8 cellular contexts compared by ENCODE assay signal in the genomic region with DNA sequence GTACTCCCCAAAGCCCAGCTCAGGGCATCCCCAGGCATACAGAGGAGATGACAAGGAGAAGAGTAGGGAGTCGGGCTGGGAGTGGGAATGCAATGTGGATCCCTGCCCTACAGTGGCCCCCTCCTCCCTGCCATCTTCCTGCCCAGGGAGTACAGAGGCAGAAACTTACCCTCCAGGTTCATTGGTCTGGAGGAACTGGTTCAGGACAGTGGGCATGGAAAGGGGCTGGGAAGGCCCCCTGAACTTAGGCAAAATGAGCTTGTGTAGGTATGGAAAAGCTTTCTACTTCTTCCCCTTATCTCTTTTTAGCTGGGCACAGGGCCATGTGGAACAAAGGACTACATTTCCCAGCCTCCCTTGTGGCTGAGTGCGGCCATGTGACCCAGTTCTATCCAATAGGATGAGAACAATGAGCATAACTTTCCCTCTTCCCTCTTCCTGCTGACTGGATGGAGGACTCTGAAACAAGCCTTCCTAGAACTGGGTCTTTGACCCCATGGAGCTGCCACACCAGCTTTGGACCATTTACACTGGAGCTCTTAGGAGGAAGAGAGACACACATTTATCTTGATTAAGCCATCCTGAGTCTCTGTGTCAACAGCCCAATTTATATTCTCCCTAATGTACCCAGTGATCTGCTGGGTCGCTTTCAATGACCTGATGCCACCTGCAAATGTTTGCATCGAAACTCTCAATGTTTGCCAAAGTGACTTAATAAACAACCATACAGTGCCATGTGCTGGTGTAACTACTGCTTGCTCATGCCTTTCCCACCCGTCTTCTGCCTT. TPM values are rescaled to one million over a fixed set of nuclear protein-coding genes. Genes with fewer than 3 reads are reported as not detected.
DNase-seq lines count a peak whose midpoint lies in the region; ATAC-seq, FAIRE-seq and TF ChIP-seq lines count a peak whose summit lies in the region.

No MANE protein-coding gene starts in this region.

- H3K4me2 ChIP-seq in MM.1S (ENCODE audit: low read depth, low read length), result no peak overlapping the region; the same call in 1 of the 2 replicates

- H3K27me3 ChIP-seq in MM.1S (replicated peaks; ENCODE audit: insufficient read depth, low read length) (peaks cover 39% of the 10 kb centered on the region), bronchial epithelial cell (ENCODE audit: control insufficient read depth, insufficient read depth, low read length) (no peaks in the 10 kb centered on the region)

- H3K9me2 ChIP-seq in MM.1S (replicated peaks; ENCODE audit: insufficient read depth, low read length), result no peaks in the 10 kb centered on the region

- H3F3A ChIP-seq in MM.1S (ENCODE audit: insufficient read depth, low read length), result 0 out of 2 replicates have a peak, but pooled peaks cover 4% of the 10 kb centered on the region

- H3K4me3 ChIP-seq in MM.1S (ENCODE audit: low read length) (no peak overlapping the region), bronchial epithelial cell (ENCODE audit: low read depth, low read length) (no peak overlapping the region)

- ATAC-seq in HG02970 (IDR thresholded peaks at IDR 0.05; ENCODE audit: low FRiP score, unreplicated experiment), result no peak

- no peak overlapping the region for H3K9ac ChIP-seq in MM.1S (ENCODE audit: low read length)

- peaks cover 6% of the 10 kb centered on the region; the same call in 1 of the 2 replicates for H3K4me1 ChIP-seq in MM.1S (ENCODE audit: low read length)

- H2AFZ ChIP-seq in MM.1S (ENCODE audit: low read length), result peak overlapping the region; percentile 52; the same call in 1 of the 2 replicates

- peak; percentile 68 for DNase-seq in A172 (ENCODE audit: low spot score)
- DNase-seq in GM10248 (ENCODE audit: extremely low spot score), result peak; percentile 56
- peak; percentile 37 for DNase-seq in MM.1S
- peak; percentile 86 for DNase-seq in RPMI8226
- DNase-seq in bronchial epithelial cell (ENCODE audit: low read depth), result peak; percentile 74
- DNase-seq in kidney tubule cell (ENCODE audit: low spot score), result peak; percentile 75
- DNase-seq in stromal cell of bone marrow (ENCODE audit: low read depth), result peak; percentile 53

- H3K36me3 ChIP-seq in MM.1S (replicated peaks; ENCODE audit: insufficient read depth, low read length), result no peaks in the 10 kb centered on the region
- H3K36me3 ChIP-seq in bronchial epithelial cell (ENCODE audit: control insufficient read depth, insufficient read depth, low read length), result no peaks in the 10 kb centered on the region

- H3K9me3 ChIP-seq in MM.1S (replicated peaks; ENCODE audit: insufficient read depth, low read length), result no peaks in the 10 kb centered on the region

- no peak for FAIRE-seq in bronchial epithelial cell (lab: Jason Lieb, UNC)

- H4K20me1 ChIP-seq in MM.1S (ENCODE audit: insufficient read depth, low read length), result no peaks in the 10 kb centered on the region

- no peak overlapping the region for H3K27ac ChIP-seq in MM.1S (ENCODE audit: low read length)

- POLR2A ChIA-PET in GM10248 (lab: Yijun Ruan, JAX), result interaction anchor here (0.5 kb wide), 1 partner anchor 89 kb away, joined by 8 read pairs; no protein-coding TSS in a partner anchor

- CTCF ChIA-PET in GM10248 (lab: Yijun Ruan, JAX), result interaction anchor here (0.8 to 8.9 kb wide), 8 partner anchors 13 to 504 kb away, joined by 3 to 101 read pairs (median 4); no protein-coding TSS in a partner anchor

- no peak for TF ChIP-seq CTCF in GM10248 (IDR thresholded peaks at IDR 0.05; ENCODE audit: control extremely low read depth, extremely low read depth, low read depth, missing control alignments)
- TF ChIP-seq CTCF in MM.1S (IDR thresholded peaks at IDR 0.05; ENCODE audit: low read length), result no peak
- TF ChIP-seq CTCF in bronchial epithelial cell (IDR thresholded peaks at IDR 0.05; ENCODE audit: insufficient read depth, low read length, severe bottlenecking), result no peak

- H3K79me2 ChIP-seq in MM.1S (ENCODE audit: low read length), result no peaks in the 10 kb centered on the region

RNA-seq across cellular contexts. Expression of a gene that starts 25.0 kb away (rescaled TPM):
- total RNA-seq in A172 (2014; rRNA removed; shearing (Covaris generic)), result 0.02 and 0.05 TPM in 2 replicates
- under 0.01 TPM in 2 replicates for total RNA-seq in bronchial epithelial cell
